ENCODE assay signal across 8 cellular contexts in genomic region chr2:200525551-200525881, GRCh38. TPM values are rescaled to one million over a fixed set of nuclear protein-coding genes. Genes with fewer than 3 reads are reported as not detected.
DNase-seq lines count a peak whose midpoint lies in the region; ATAC-seq, FAIRE-seq and TF ChIP-seq lines count a peak whose summit lies in the region.

No MANE protein-coding gene starts in this region.

- TF ChIP-seq RAD21 in IMR-90 (IDR thresholded peaks at IDR 0.05; ENCODE audit: low read length), result no peak

- peak overlapping the region; percentile 80 for H3K23ac ChIP-seq in IMR-90 (ENCODE audit: low read depth, low read length)

- peak overlapping the region; percentile 61; the same call in 1 of the 3 replicates for H2BK15ac ChIP-seq in IMR-90 (ENCODE audit: low read depth, low read length)

- no peaks in the 10 kb centered on the region for H3K4me1 ChIP-seq in IMR-90 (ENCODE audit: control insufficient read depth, insufficient read depth, low read length)
- peaks cover 7% of the 10 kb centered on the region for H3K4me1 ChIP-seq in mucosa of stomach (ENCODE audit: control insufficient read depth, insufficient read depth, low read length)

- DNase-seq in IMR-90, result no peak
- DNase-seq in cardiac fibroblast (ENCODE audit: low read depth in 2 of 2), result no peak
- no peak for DNase-seq in activated CD4-positive, CD25-positive, alpha-beta regulatory T cell treated with anti-CD3 and anti-CD28 coated beads, Interleukin-2, amount 50 U/mL, for 72 hours
- DNase-seq in HTR-8/SVneo (ENCODE audit: insufficient read length, low spot score), result no peak
- no peak for DNase-seq in DMS 273 (lab: John Stamatoyannopoulos, UW; ENCODE audit: unreplicated experiment)

- intact Hi-C loops in IMR-90 (cut with micrococcal nuclease), result no loop called here

- no peaks in the 10 kb centered on the region for H3K9me1 ChIP-seq in IMR-90 (ENCODE audit: insufficient read depth, low read length)

- no CpG with 5 or more reads among the region's 7 CpGs for WGBS in IMR-90 (ENCODE audit: extremely low coverage in 2 of 2, insufficient read length in 1 of 2), 2 experiments

- POLR2A ChIA-PET in IMR-90 (lab: Charles Lee; ENCODE audit: unreplicated experiment), result no interaction called here

- peak overlapping the region; percentile 77 for H4K91ac ChIP-seq in IMR-90 (ENCODE audit: insufficient read depth, low read depth, low read length)

- H3K4me2 ChIP-seq in IMR-90 (ENCODE audit: low read depth, low read length), result peak overlapping the region; percentile 95

- H2BK20ac ChIP-seq in IMR-90 (ENCODE audit: low read depth, low read length), result no peak overlapping the region

- H3K36me3 ChIP-seq in IMR-90 (ENCODE audit: control insufficient read depth, insufficient read depth, low read length), result no peaks in the 10 kb centered on the region
- H3K36me3 ChIP-seq in mucosa of stomach (ENCODE audit: control insufficient read depth, insufficient read depth, low read length), result no peaks in the 10 kb centered on the region

- peak overlapping the region; percentile 87 for H2BK5ac ChIP-seq in IMR-90 (ENCODE audit: low read depth, low read length, poor library complexity, severe bottlenecking)

- peak overlapping the region; percentile 79 for H3K27ac ChIP-seq in 22Rv1
- H3K27ac ChIP-seq in IMR-90 (ENCODE audit: insufficient read depth, low read length), result peak overlapping the region; percentile 55

- H2AK5ac ChIP-seq in IMR-90 (ENCODE audit: low read depth, low read length), result 0 out of 2 replicates have a peak overlapping the region, but pooled peaks have one; percentile 29

- H4K5ac ChIP-seq in IMR-90 (ENCODE audit: low read depth, low read length), result peak overlapping the region; percentile 84; the same call in 1 of the 2 replicates

- in situ Hi-C loops in IMR-90 (cut with MboI; ENCODE audit: low sequenced_read_pairs), result no loop called here

- H3K9me3 ChIP-seq in IMR-90 (ENCODE audit: control insufficient read depth, insufficient read depth, low read length) (no peaks in the 10 kb centered on the region), mucosa of stomach (ENCODE audit: control insufficient read depth, low read length) (no peaks in the 10 kb centered on the region)

- H4K8ac ChIP-seq in IMR-90 (ENCODE audit: low read depth in 2 of 2, low read length in 2 of 2), result peak overlapping the region; percentile 81 to 95

- no TSS peak for BruUV-seq in IMR-90 (replicated peaks; lab: Mats Ljungman, UMichigan)

- dilution Hi-C loops in IMR-90 (cut with HindIII; ENCODE audit: low sequenced_read_pairs, unreplicated experiment), result no loop called here

- H3K79me1 ChIP-seq in IMR-90 (ENCODE audit: low read depth in 1 of 2, low read length in 2 of 2), result peaks cover 18 to 36% of the 10 kb centered on the region in 2 experiments; a peak in 3 of 4 replicates

- no peak for FAIRE-seq in HTR-8/SVneo (lab: Jason Lieb, UNC)

- peak overlapping the region; percentile 91; the same call in 1 of the 2 replicates for H3K18ac ChIP-seq in IMR-90 (ENCODE audit: low read depth, low read length)

- no peak; the same call in 1 of the 2 replicates for ATAC-seq in IMR-90 (ENCODE audit: low read depth)
- ATAC-seq in HG03457 (IDR thresholded peaks at IDR 0.05; ENCODE audit: unreplicated experiment), result no peak

- H3K56ac ChIP-seq in IMR-90 (ENCODE audit: extremely low read depth, insufficient read depth, low read length), result peak overlapping the region; percentile 87

- peak overlapping the region; percentile 50 for H2BK120ac ChIP-seq in IMR-90 (ENCODE audit: low read depth, low read length)

- H2AK9ac ChIP-seq in IMR-90 (replicated peaks; ENCODE audit: low read depth, low read length, poor library complexity), result no peak overlapping the region

- H2AFZ ChIP-seq in IMR-90 (replicated peaks; ENCODE audit: low read length, poor library complexity), result peak overlapping the region; percentile 97

- CTCF ChIA-PET in IMR-90 (lab: Yijun Ruan, JAX), result interaction anchor here (0.8 kb wide), 1 partner anchor 16 kb away, joined by 5 read pairs; the partner anchor contains the start of gene KCTD18

- no peaks in the 10 kb centered on the region for H4K20me1 ChIP-seq in IMR-90 (ENCODE audit: insufficient read depth, low read length)

- H3K4ac ChIP-seq in IMR-90 (ENCODE audit: low read depth, low read length), result peak overlapping the region; percentile 61; the same call in 1 of the 2 replicates

- no peak for TF ChIP-seq POLR2A in IMR-90 (IDR thresholded peaks at IDR 0.05; ENCODE audit: low read depth, low read length)

- H3K27me3 ChIP-seq in IMR-90 (ENCODE audit: control insufficient read depth, insufficient read depth, low read length) (peaks cover 12% of the 10 kb centered on the region), mucosa of stomach (ENCODE audit: control insufficient read depth, insufficient read depth, low read length) (peaks cover 21% of the 10 kb centered on the region)

- peak overlapping the region; percentile 74 for H3K9ac ChIP-seq in IMR-90 (ENCODE audit: low read depth, low read length)
- H3K9ac ChIP-seq in mucosa of stomach (ENCODE audit: low read length), result peak overlapping the region; percentile 59

- TF ChIP-seq CTCF in 22Rv1 (IDR thresholded peaks at IDR 0.05), result no peak
- TF ChIP-seq CTCF in IMR-90 (conservative IDR thresholded peaks at IDR 0.05; ENCODE audit: low read depth, low read length), result no peak
- no peak for TF ChIP-seq CTCF in cardiac fibroblast (IDR thresholded peaks at IDR 0.05; ENCODE audit: low read depth, low read length)

- H3K4me3 ChIP-seq in IMR-90 (ENCODE audit: insufficient read depth, low read depth, low read length), result peak overlapping the region; percentile 97
- H3K4me3 ChIP-seq in cardiac fibroblast (replicated peaks in 1 of 2; ENCODE audit: low read depth in 2 of 2, low read length in 2 of 2), result peak overlapping the region; percentile 75 to 78
- peak overlapping the region; percentile 90 for H3K4me3 ChIP-seq in mucosa of stomach (ENCODE audit: low read length)

- peak overlapping the region; percentile 83 for H3K14ac ChIP-seq in IMR-90 (replicated peaks; ENCODE audit: low read depth, low read length)

TF ChIP-seq in IMR-90, 13 proteins besides CTCF, POLR2A, EP300 and RAD21:
- TF ChIP-seq MAZ (IDR thresholded peaks at IDR 0.05; ENCODE audit: borderline replicate concordance, low read depth, low read length) (no peak), SMC3 (IDR thresholded peaks at IDR 0.05; ENCODE audit: low read depth, low read length) (no peak), RFX5 (IDR thresholded peaks at IDR 0.05; ENCODE audit: low read depth, low read length) (no peak), FOS (IDR thresholded peaks at IDR 0.05; ENCODE audit: low read depth, low read length) (no peak), BHLHE40 (IDR thresholded peaks at IDR 0.05; ENCODE audit: low read depth, low read length) (no peak), RCOR1 (IDR thresholded peaks at IDR 0.05; ENCODE audit: insufficient replicate concordance, low read length) (no peak), CHD1 (IDR thresholded peaks at IDR 0.05; ENCODE audit: low read depth, low read length) (no peak), CEBPB (IDR thresholded peaks at IDR 0.05; ENCODE audit: low read depth, low read length) (no peak), MAFK (IDR thresholded peaks at IDR 0.05; ENCODE audit: low read depth, low read length) (no peak)

RNA-seq across cellular contexts. Expression of gene SGO2, which starts 0.5 kb away (rescaled TPM):
- 6.3 and 16.9 TPM in 2 replicates for total RNA-seq in IMR-90 (2012; rRNA removed)
- polyA plus RNA-seq in IMR-90 (2012; rRNA removed), result 4.7 and 5.4 TPM in 2 replicates
- polyA plus RNA-seq in IMR-90 (2012; cell fraction: cytosol; rRNA removed), result 0.20 and 0.66 TPM in 2 replicates
- 0.16 and 1.2 TPM in 2 replicates for polyA plus RNA-seq in IMR-90 (2012; cell fraction: nucleus; rRNA removed; ENCODE audit: low replicate concordance)

RNA-seq across cellular contexts. Expression of gene KCTD18, which starts 15.6 kb away (rescaled TPM):
- 10.4 and 12.8 TPM in 2 replicates for total RNA-seq in IMR-90 (2012; rRNA removed)
- 6.7 and 7.1 TPM in 2 replicates for polyA plus RNA-seq in IMR-90 (2012; rRNA removed)
- 3.7 and 4.3 TPM in 2 replicates for polyA plus RNA-seq in IMR-90 (2012; cell fraction: cytosol; rRNA removed)
- 5.6 and 8.1 TPM in 2 replicates for polyA plus RNA-seq in IMR-90 (2012; cell fraction: nucleus; rRNA removed; ENCODE audit: low replicate concordance)
